In the genomic region with DNA sequence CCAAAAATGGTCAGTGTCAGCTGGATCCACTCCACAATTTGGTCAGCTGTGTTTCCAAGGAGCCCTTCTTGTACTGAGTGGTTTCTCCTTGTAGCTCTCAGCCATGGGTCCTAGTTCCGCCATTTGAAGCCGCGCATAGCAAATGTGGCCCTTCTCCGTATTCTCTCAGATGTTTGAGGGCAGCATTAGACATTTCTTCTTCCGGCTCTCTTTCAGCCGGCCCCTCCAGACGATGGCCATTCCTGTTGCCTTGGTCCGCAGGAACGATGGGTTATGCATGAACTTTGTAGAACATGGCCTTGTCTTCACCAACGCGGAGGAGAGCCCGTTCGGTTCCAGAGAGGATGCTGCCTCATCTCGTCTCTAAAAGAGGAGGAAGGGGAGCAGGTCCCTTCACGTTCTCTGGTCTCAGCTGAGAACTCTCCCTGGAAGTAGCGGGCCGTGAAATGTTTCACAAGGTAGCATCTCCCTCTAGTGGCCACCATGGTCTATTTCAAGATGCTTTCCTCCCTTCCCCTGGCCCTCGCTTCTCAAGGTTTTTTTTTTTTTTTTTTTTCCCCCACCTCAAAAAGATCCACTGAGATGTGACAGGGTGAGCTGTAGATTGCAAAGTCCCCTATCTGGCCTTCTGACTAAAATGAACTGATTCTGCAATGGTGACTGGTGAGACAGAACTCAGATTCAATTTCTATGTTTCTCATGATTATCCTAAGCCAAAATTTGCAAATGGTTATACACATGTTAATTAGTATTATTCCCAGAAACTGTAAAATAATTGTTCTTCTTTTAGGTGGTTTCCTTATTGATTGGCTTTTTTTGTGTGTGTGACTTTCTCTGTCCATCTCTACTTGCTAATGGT, we compare ENCODE assay signal across 8 cellular contexts. TPM values are rescaled to one million over a fixed set of nuclear protein-coding genes. Genes with fewer than 3 reads are reported as not detected.
DNase-seq lines count a peak whose midpoint lies in the region; FAIRE-seq and TF ChIP-seq lines count a peak whose summit lies in the region.

No MANE protein-coding gene starts in this region.

- H4K20me1 ChIP-seq in H1 (replicated peaks in 1 of 2; ENCODE audit: control insufficient read depth in 1 of 2, insufficient read depth in 2 of 2, low read length in 2 of 2), result no peaks in the 10 kb centered on the region

- 22% methylated on average over 18 of the region's 18 CpGs; no CpG with 5 or more reads in 1 of the 2 experiments for WGBS in H1 (ENCODE audit: extremely low coverage in 1 of 2, insufficient coverage in 1 of 2, insufficient read length in 1 of 2, insufficient replicate concordance in 2 of 2, low coverage in 1 of 2, low lambda C conversion rate in 2 of 2, missing lambda C conversion rate in 1 of 2), 2 experiments
- no CpG with 5 or more reads among the region's 18 CpGs for WGBS in mesendoderm (ENCODE audit: extremely low coverage, insufficient coverage, low lambda C conversion rate)

- H2BK5ac ChIP-seq in H1 (ENCODE audit: low read depth, low read length) (no peak overlapping the region; the same call in 1 of the 2 replicates), mesendoderm (ENCODE audit: low read length) (no peak overlapping the region)

- H3K4me1 ChIP-seq in H1 (replicated peaks in 1 of 4; ENCODE audit: control insufficient read depth in 3 of 4, insufficient read depth in 4 of 4, low read length in 3 of 4), result peaks cover 0 to 4% (median 1%) of the 10 kb centered on the region in 4 experiments; a peak in 5 of 7 replicates
- H3K4me1 ChIP-seq in mesendoderm (ENCODE audit: control insufficient read depth, low read depth, low read length), result no peaks in the 10 kb centered on the region

- H3K18ac ChIP-seq in H1 (ENCODE audit: extremely low read depth, low read length) (no peak overlapping the region), mesendoderm (ENCODE audit: low read length) (no peak overlapping the region)

- H3K4me2 ChIP-seq in H1 (ENCODE audit: insufficient read depth in 1 of 2, low read depth in 2 of 2, low read length in 2 of 2) (peak overlapping the region; percentile 46 to 80), mesendoderm (ENCODE audit: low read length) (peak overlapping the region; percentile 69)

- H2BK120ac ChIP-seq in H1 (replicated peaks; ENCODE audit: low read depth, low read length), result no peak overlapping the region
- no peak overlapping the region for H2BK120ac ChIP-seq in mesendoderm (ENCODE audit: low read depth, low read length)

- POLR2A ChIA-PET in H1 (lab: Charles Lee; ENCODE audit: partially characterized antibody), result no interaction called here

- no peak overlapping the region for H2BK20ac ChIP-seq in H1 (ENCODE audit: low read length)

- no peaks in the 10 kb centered on the region for H3K79me2 ChIP-seq in H1 (ENCODE audit: control insufficient read depth in 1 of 2, insufficient read depth in 2 of 2, low read length in 2 of 2)
- no peaks in the 10 kb centered on the region for H3K79me2 ChIP-seq in mesendoderm (ENCODE audit: control insufficient read depth, insufficient read depth, low read length)

- peak; percentile 47 to 81 (median 78) for TF ChIP-seq CTCF in H1 (IDR thresholded peaks at IDR 0.05; ENCODE audit: control extremely low read depth in 1 of 3, insufficient read depth in 1 of 3, low read depth in 1 of 3, low read length in 3 of 3)

- no peak overlapping the region for H4K91ac ChIP-seq in H1 (replicated peaks; ENCODE audit: insufficient read length, low read length)

- no peak for TF ChIP-seq POLR2A in H1 (IDR thresholded peaks at IDR 0.05; ENCODE audit: control extremely low read depth in 1 of 2, low read depth in 2 of 2, low read length in 2 of 2)

- CTCF ChIA-PET in H1 (lab: Charles Lee; ENCODE audit: partially characterized antibody), result interaction anchor here (0.6 to 14.7 kb wide), 57 partner anchors 8 to 1004 kb away, joined by 3 to 257 read pairs (median 4); partner anchors contain the start of genes BCO2, IL18 and PTS

- H4K8ac ChIP-seq in H1 (ENCODE audit: extremely low read depth, insufficient read depth, low read length) (no peak overlapping the region), mesendoderm (ENCODE audit: low read depth, low read length) (no peak overlapping the region)

- H3K27me3 ChIP-seq in H1 (replicated peaks in 1 of 4; ENCODE audit: control insufficient read depth in 3 of 4, extremely low read depth in 1 of 4, insufficient read depth in 3 of 4, low read length in 3 of 4) (peaks cover 0 to 4% (median 2%) of the 10 kb centered on the region in 4 experiments; a peak in 2 of 7 replicates), mesendoderm (ENCODE audit: insufficient read depth, low read length, poor library complexity) (no peaks in the 10 kb centered on the region)

- no peak overlapping the region for H2AK5ac ChIP-seq in H1 (ENCODE audit: low read depth, low read length)
- H2AK5ac ChIP-seq in mesendoderm (ENCODE audit: low read length), result no peak overlapping the region

- peak; percentile 80 to 83 for TF ChIP-seq RAD21 in H1 (IDR thresholded peaks at IDR 0.05 in 1 of 2, conservative IDR thresholded peaks at IDR 0.05 in 1 of 2; ENCODE audit: low read depth in 2 of 2, low read length in 2 of 2)

- no peak overlapping the region for H3K14ac ChIP-seq in H1 (ENCODE audit: insufficient read length)

- no peak overlapping the region for H3K27ac ChIP-seq in H1 (ENCODE audit: low read depth, low read length)
- no peak overlapping the region for H3K27ac ChIP-seq in mesendoderm (ENCODE audit: low read depth, low read length)

- H3K4ac ChIP-seq in H1 (replicated peaks; ENCODE audit: insufficient read length, low read depth, low read length) (no peak overlapping the region), mesendoderm (ENCODE audit: low read depth, low read length) (no peak overlapping the region)

- H3K23me2 ChIP-seq in H1 (ENCODE audit: low read depth, low read length), result peaks cover 2% of the 10 kb centered on the region; the same call in 1 of the 2 replicates

- H3K23ac ChIP-seq in H1 (ENCODE audit: insufficient read length) (no peak overlapping the region), mesendoderm (ENCODE audit: low read length) (no peak overlapping the region)

- H3K56ac ChIP-seq in H1 (replicated peaks; ENCODE audit: insufficient read length, low read depth, low read length) (no peak overlapping the region), mesendoderm (ENCODE audit: low read length) (peak overlapping the region; percentile 61)

- H4K5ac ChIP-seq in H1 (ENCODE audit: insufficient read length, low read depth, low read length) (no peak overlapping the region), mesendoderm (ENCODE audit: low read length) (no peak overlapping the region)

- H3K36me3 ChIP-seq in H1 (ENCODE audit: control insufficient read depth in 2 of 4, insufficient read depth in 4 of 4, low read length in 3 of 4) (no peaks in the 10 kb centered on the region), mesendoderm (ENCODE audit: control insufficient read depth, insufficient read depth, low read length) (no peaks in the 10 kb centered on the region)

- H3K79me1 ChIP-seq in H1 (ENCODE audit: low read depth, low read length) (no peaks in the 10 kb centered on the region), mesendoderm (ENCODE audit: low read length) (no peaks in the 10 kb centered on the region)

- no peak for TF ChIP-seq EP300 in H1 (IDR thresholded peaks at IDR 0.05; ENCODE audit: borderline replicate concordance in 1 of 2, low read depth in 2 of 2, low read length in 2 of 2)

- H3K9ac ChIP-seq in H1 (replicated peaks in 1 of 4; ENCODE audit: extremely low read depth in 1 of 4, low read depth in 3 of 4, low read length in 3 of 4), result no peak overlapping the region
- H3K9ac ChIP-seq in mesendoderm (ENCODE audit: low read length), result peak overlapping the region; percentile 18

- DNase-seq in AG20443 (ENCODE audit: low spot score) (peak; percentile 83), GM19238 (ENCODE audit: insufficient read length, low spot score) (peak; percentile 67), HK-2 (ENCODE audit: unreplicated experiment) (peak; percentile 50), NCI-H82 treated with DMSO at 0.1 percent for 48 hours (lab: John Stamatoyannopoulos, UW; ENCODE audit: unreplicated experiment) (peak; percentile 69), H1 (ENCODE audit: low read depth in 1 of 2, low spot score in 2 of 2) (peak in 1 of 2 experiments; percentile 69), mesendoderm (peak; percentile 87)
- peak; percentile 30 to 42 for DNase-seq in activated CD8-positive, alpha-beta memory T cell treated with anti-CD3 and anti-CD28 coated beads for 1 hour (ENCODE audit: extremely low read depth in 1 of 2, low read depth in 1 of 2)
- DNase-seq in stimulated activated CD8-positive, alpha-beta memory T cell treated with anti-CD3 and anti-CD28 coated beads, Interleukin-15, amount 100 ng/mL, for 24 hours (ENCODE audit: low read depth), result peak; percentile 13

- H2AFZ ChIP-seq in H1 (ENCODE audit: low read length), result peak overlapping the region; percentile 96

- FAIRE-seq in H1 (lab: Jason Lieb, UNC), result peak; percentile 89

- peak overlapping the region; percentile 14 to 55 (median 44); a peak in 7 of 8 replicates for H3K4me3 ChIP-seq in H1 (ENCODE audit: extremely low read depth in 1 of 4, insufficient read depth in 2 of 4, low read depth in 3 of 4, low read length in 4 of 4)
- no peak overlapping the region for H3K4me3 ChIP-seq in mesendoderm (ENCODE audit: low read length)

- no peaks in the 10 kb centered on the region for H3K9me3 ChIP-seq in H1 (ENCODE audit: insufficient read depth in 2 of 2, low read depth in 1 of 2, low read length in 1 of 2)

- H2BK15ac ChIP-seq in H1 (ENCODE audit: low read length), result peak overlapping the region; percentile 32; the same call in 1 of the 2 replicates
- no peak overlapping the region for H2BK15ac ChIP-seq in mesendoderm (replicated peaks; ENCODE audit: low read depth)

- H2BK12ac ChIP-seq in H1 (ENCODE audit: low read depth, low read length), result peak overlapping the region; percentile 4; the same call in 1 of the 2 replicates

RNA-seq across cellular contexts. Expression of gene PLET1, which starts 19.8 kb away (rescaled TPM):
- total RNA-seq in H1 (2021; fragmentation: NEBNext Ultra II Directional; extraction: Animal tissue kit (Norgen Biotek cat#: 25700)), result not detected in 2 replicates
- not detected in 2 replicates for polyA plus RNA-seq in H1 (2011; rRNA removed)
- polyA plus RNA-seq in H1 (2011; cell fraction: cytosol; rRNA removed), result not detected
- polyA plus RNA-seq in H1 (2011; cell fraction: nucleus; rRNA removed), result not detected
- polyA plus RNA-seq in H1 (2012, experiment 1 of 2), result not detected in 4 replicates
- polyA plus RNA-seq in H1 (2012, experiment 2 of 2), result not detected
- polyA plus RNA-seq in H1 (2013, experiment 1 of 2), result not detected
- not detected for polyA plus RNA-seq in H1 (2013, experiment 2 of 2)
- polyA minus RNA-seq in H1 (2011; rRNA and poly(A)+ RNA removed), result not detected in 2 replicates
- not detected for polyA minus RNA-seq in H1 (2011; cell fraction: cytosol; rRNA and poly(A)+ RNA removed)
- not detected for polyA minus RNA-seq in H1 (2011; cell fraction: nucleus; rRNA and poly(A)+ RNA removed)
- polyA plus RNA-seq in mesendoderm (2013, experiment 1 of 2), result not detected
- not detected for polyA plus RNA-seq in mesendoderm (2013, experiment 2 of 2)

RNA-seq across cellular contexts. Expression of gene PTS, which starts 54.3 kb away (rescaled TPM):
- total RNA-seq in H1 (2021; fragmentation: NEBNext Ultra II Directional; extraction: Animal tissue kit (Norgen Biotek cat#: 25700)), result 25.5 and 25.9 TPM in 2 replicates
- 11.6 and 18.3 TPM in 2 replicates for polyA plus RNA-seq in H1 (2011; rRNA removed)
- 23.2 TPM for polyA plus RNA-seq in H1 (2011; cell fraction: cytosol; rRNA removed)
- 6.1 TPM for polyA plus RNA-seq in H1 (2011; cell fraction: nucleus; rRNA removed)
- 14.8 to 24.2 TPM (median 16.3 TPM) in 4 replicates for polyA plus RNA-seq in H1 (2012, experiment 1 of 2)
- polyA plus RNA-seq in H1 (2012, experiment 2 of 2), result 20.5 TPM
- polyA plus RNA-seq in H1 (2013, experiment 1 of 2), result 31.5 TPM
- polyA plus RNA-seq in H1 (2013, experiment 2 of 2), result 30.7 TPM
- polyA minus RNA-seq in H1 (2011; rRNA and poly(A)+ RNA removed), result 3.2 and 6.6 TPM in 2 replicates
- polyA minus RNA-seq in H1 (2011; cell fraction: cytosol; rRNA and poly(A)+ RNA removed), result 9.0 TPM
- 15.9 TPM for polyA minus RNA-seq in H1 (2011; cell fraction: nucleus; rRNA and poly(A)+ RNA removed)
- polyA plus RNA-seq in mesendoderm (2013, experiment 1 of 2), result 50.1 TPM
- polyA plus RNA-seq in mesendoderm (2013, experiment 2 of 2), result 46.6 TPM
